In genomic region chr2:162074579-162074922, GRCh38 we compare ENCODE assay signal across 8 cellular contexts. TPM values are rescaled to one million over a fixed set of nuclear protein-coding genes. Genes with fewer than 3 reads are reported as not detected.
DNase-seq lines count a peak whose midpoint lies in the region; ATAC-seq and TF ChIP-seq lines count a peak whose summit lies in the region.

No MANE protein-coding gene starts in this region.

- no peaks in the 10 kb centered on the region for H3K27me3 ChIP-seq in CD8-positive, alpha-beta T cell (ENCODE audit: insufficient read depth, low read length)
- H3K27me3 ChIP-seq in ectodermal cell (ENCODE audit: control insufficient read depth, insufficient read depth, low read length, poor library complexity, severe bottlenecking), result peaks cover 39% of the 10 kb centered on the region
- H3K27me3 ChIP-seq in neural cell (ENCODE audit: insufficient read depth, low read depth, low read length), result peaks cover 30% of the 10 kb centered on the region

- peak overlapping the region; percentile 25 for H3K4me2 ChIP-seq in neural cell (ENCODE audit: low read length)

- ATAC-seq in CD8-positive, alpha-beta T cell, result no peak
- no peak for ATAC-seq in activated CD4-positive, CD25-positive, alpha-beta regulatory T cell treated with anti-CD3 and anti-CD28 coated beads, Interleukin-2, amount 50 U/mL, for 24 hours

- H3K9me3 Mint-ChIP-seq in CD8-positive, alpha-beta T cell, result peaks cover 9% of the 10 kb centered on the region

- peak overlapping the region; percentile 79 for H3K4me3 ChIP-seq in CD8-positive, alpha-beta T cell (ENCODE audit: low read depth, low read length)
- H3K4me3 ChIP-seq in LNCaP clone FGC (ENCODE audit: low read depth, low read length) (no peak overlapping the region), ectodermal cell (ENCODE audit: insufficient read depth, low read depth, low read length) (peak overlapping the region; percentile 53), neural cell (ENCODE audit: low read length) (peak overlapping the region; percentile 66)

- CTCF ChIA-PET in CD8-positive, alpha-beta T cell (lab: Charles Lee), result interaction anchor here (1.0 to 2.0 kb wide), 6 partner anchors 14 to 607 kb away, joined by 3 to 6 read pairs (median 3); no protein-coding TSS in a partner anchor

- 32 to 33% methylated on average over 2 of the region's 2 CpGs for WGBS in ectodermal cell, 2 experiments

- peak overlapping the region; percentile 83 for H3K27ac Mint-ChIP-seq in CD8-positive, alpha-beta T cell

- H3K79me2 ChIP-seq in neural cell (replicated peaks; ENCODE audit: insufficient read depth, low read length), result no peaks in the 10 kb centered on the region

- no peak for TF ChIP-seq EP300 in neural cell (conservative IDR thresholded peaks at IDR 0.05; ENCODE audit: poor library complexity, severe bottlenecking)

- peak overlapping the region; percentile 96 for H3K4me3 Mint-ChIP-seq in CD8-positive, alpha-beta T cell

- peaks cover 44% of the 10 kb centered on the region for H3K4me1 Mint-ChIP-seq in CD8-positive, alpha-beta T cell (ENCODE audit: low read depth)

- no peaks in the 10 kb centered on the region for H3K9me2 ChIP-seq in neural cell (ENCODE audit: insufficient read depth, low read length)

- DNase-seq in CD8-positive, alpha-beta T cell, result no peak
- DNase-seq in LNCaP clone FGC (ENCODE audit: low read depth), result peak; percentile 61
- DNase-seq in KG1 (lab: John Stamatoyannopoulos, UW), result no peak
- no peak for DNase-seq in SK-N-DZ (ENCODE audit: low spot score)
- no peak for DNase-seq in NCI-H1930 (lab: John Stamatoyannopoulos, UW)

- H3K36me3 Mint-ChIP-seq in CD8-positive, alpha-beta T cell, result peaks cover 6% of the 10 kb centered on the region

- H2AFZ ChIP-seq in neural cell (ENCODE audit: low read depth, low read length), result no peak overlapping the region

- POLR2A ChIA-PET in CD8-positive, alpha-beta T cell (lab: Charles Lee), result interaction anchor here (1.0 to 1.9 kb wide), 4 partner anchors 8 to 79 kb away, joined by 3 to 6 read pairs (median 3); no protein-coding TSS in a partner anchor

- H3K9ac ChIP-seq in neural cell (ENCODE audit: low read length), result peak overlapping the region; percentile 12

- no peaks in the 10 kb centered on the region for H3F3A ChIP-seq in neural cell (ENCODE audit: insufficient read depth, low read length, poor library complexity, severe bottlenecking)

- no peaks in the 10 kb centered on the region for H3K36me3 ChIP-seq in CD8-positive, alpha-beta T cell (ENCODE audit: insufficient read depth, low read length)
- H3K36me3 ChIP-seq in ectodermal cell (ENCODE audit: control insufficient read depth, insufficient read depth, low read length), result no peaks in the 10 kb centered on the region
- H3K36me3 ChIP-seq in neural cell (ENCODE audit: insufficient read depth, low read length), result no peaks in the 10 kb centered on the region

- peaks cover 26% of the 10 kb centered on the region for H3K4me1 ChIP-seq in CD8-positive, alpha-beta T cell (ENCODE audit: insufficient read depth, low read length)
- peaks cover 17% of the 10 kb centered on the region for H3K4me1 ChIP-seq in ectodermal cell (ENCODE audit: control insufficient read depth, insufficient read depth, low read length)

- no peaks in the 10 kb centered on the region for H3K9me3 ChIP-seq in CD8-positive, alpha-beta T cell (ENCODE audit: low read length)
- H3K9me3 ChIP-seq in ectodermal cell (ENCODE audit: control insufficient read depth, low read length) (peaks cover 3% of the 10 kb centered on the region), neural cell (ENCODE audit: low read length) (no peaks in the 10 kb centered on the region)

- TF ChIP-seq CTCF in CD8-positive, alpha-beta T cell (IDR thresholded peaks at IDR 0.05), result no peak
- TF ChIP-seq CTCF in LNCaP clone FGC (IDR thresholded peaks at IDR 0.05; ENCODE audit: control insufficient read depth, extremely low read depth, insufficient read depth) (no peak), neural cell (IDR thresholded peaks at IDR 0.05; ENCODE audit: poor library complexity, severe bottlenecking) (no peak)

- H4K20me1 ChIP-seq in neural cell (ENCODE audit: insufficient read depth), result no peaks in the 10 kb centered on the region

- no peaks in the 10 kb centered on the region for H3K27me3 Mint-ChIP-seq in CD8-positive, alpha-beta T cell (ENCODE audit: low read depth)

- peak overlapping the region; percentile 67 for H3K27ac ChIP-seq in CD8-positive, alpha-beta T cell (ENCODE audit: low read depth, low read length)
- no peak overlapping the region for H3K27ac ChIP-seq in ectodermal cell (ENCODE audit: insufficient read depth, low read depth, low read length, poor library complexity, severe bottlenecking)
- no peak overlapping the region for H3K27ac ChIP-seq in neural cell (ENCODE audit: low read length)

- intact Hi-C loops in CD8-positive, alpha-beta T cell (cut with DNase I, micrococcal nuclease), result loop anchor here in 1 of 2 experiments (1.0 to 5.0 kb wide), 3 partner anchors 48 to 122 kb away; no protein-coding TSS in a partner anchor

- no peak for TF ChIP-seq RAD21 in neural cell (conservative IDR thresholded peaks at IDR 0.05)

TF ChIP-seq in neural cell, 6 proteins besides CTCF, POLR2A, EP300 and RAD21:
- TF ChIP-seq, protein P1, sequence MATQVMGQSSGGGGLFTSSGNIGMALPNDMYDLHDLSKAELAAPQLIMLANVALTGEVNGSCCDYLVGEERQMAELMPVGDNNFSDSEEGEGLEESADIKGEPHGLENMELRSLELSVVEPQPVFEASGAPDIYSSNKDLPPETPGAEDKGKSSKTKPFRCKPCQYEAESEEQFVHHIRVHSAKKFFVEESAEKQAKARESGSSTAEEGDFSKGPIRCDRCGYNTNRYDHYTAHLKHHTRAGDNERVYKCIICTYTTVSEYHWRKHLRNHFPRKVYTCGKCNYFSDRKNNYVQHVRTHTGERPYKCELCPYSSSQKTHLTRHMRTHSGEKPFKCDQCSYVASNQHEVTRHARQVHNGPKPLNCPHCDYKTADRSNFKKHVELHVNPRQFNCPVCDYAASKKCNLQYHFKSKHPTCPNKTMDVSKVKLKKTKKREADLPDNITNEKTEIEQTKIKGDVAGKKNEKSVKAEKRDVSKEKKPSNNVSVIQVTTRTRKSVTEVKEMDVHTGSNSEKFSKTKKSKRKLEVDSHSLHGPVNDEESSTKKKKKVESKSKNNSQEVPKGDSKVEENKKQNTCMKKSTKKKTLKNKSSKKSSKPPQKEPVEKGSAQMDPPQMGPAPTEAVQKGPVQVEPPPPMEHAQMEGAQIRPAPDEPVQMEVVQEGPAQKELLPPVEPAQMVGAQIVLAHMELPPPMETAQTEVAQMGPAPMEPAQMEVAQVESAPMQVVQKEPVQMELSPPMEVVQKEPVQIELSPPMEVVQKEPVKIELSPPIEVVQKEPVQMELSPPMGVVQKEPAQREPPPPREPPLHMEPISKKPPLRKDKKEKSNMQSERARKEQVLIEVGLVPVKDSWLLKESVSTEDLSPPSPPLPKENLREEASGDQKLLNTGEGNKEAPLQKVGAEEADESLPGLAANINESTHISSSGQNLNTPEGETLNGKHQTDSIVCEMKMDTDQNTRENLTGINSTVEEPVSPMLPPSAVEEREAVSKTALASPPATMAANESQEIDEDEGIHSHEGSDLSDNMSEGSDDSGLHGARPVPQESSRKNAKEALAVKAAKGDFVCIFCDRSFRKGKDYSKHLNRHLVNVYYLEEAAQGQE (IDR thresholded peaks at IDR 0.05; ENCODE audit: borderline replicate concordance), result no peak
- TF ChIP-seq POLR2AphosphoS5 (IDR thresholded peaks at IDR 0.05) (no peak), SMC3 (conservative IDR thresholded peaks at IDR 0.05; ENCODE audit: poor library complexity) (no peak), EZH2 (IDR thresholded peaks at IDR 0.05; ENCODE audit: borderline replicate concordance, insufficient read depth, low read length, poor library complexity, severe bottlenecking) (no peak), MXI1 (conservative IDR thresholded peaks at IDR 0.05; ENCODE audit: poor library complexity, severe bottlenecking) (no peak), TAF1 (IDR thresholded peaks at IDR 0.05; ENCODE audit: low read depth) (no peak)

RNA-seq across cellular contexts. Expression of gene DPP4, which starts 0.5 kb away (rescaled TPM):
- total RNA-seq in CD8-positive, alpha-beta T cell, result 10 to 100 TPM; 13.5 to 15.4 TPM
- 1.8 TPM for polyA plus RNA-seq in ectodermal cell (2013, experiment 1 of 4)
- 0.84 TPM for polyA plus RNA-seq in ectodermal cell (2013, experiment 2 of 4)
- 1.1 TPM for polyA plus RNA-seq in ectodermal cell (2013, experiment 3 of 4)
- polyA plus RNA-seq in ectodermal cell (2013, experiment 4 of 4), result 0.65 TPM
- not detected in 2 replicates for polyA plus RNA-seq in neural cell
- polyA minus RNA-seq in neural cell, result not detected in 2 replicates
- polyA plus RNA-seq in SK-N-DZ (2014; cell fraction: cytosol; rRNA removed), result not detected in 2 replicates
- polyA plus RNA-seq in SK-N-DZ (2014; cell fraction: nucleus; rRNA removed), result not detected in 2 replicates
